14 cellular contexts compared by ENCODE assay signal in the genomic region with DNA sequence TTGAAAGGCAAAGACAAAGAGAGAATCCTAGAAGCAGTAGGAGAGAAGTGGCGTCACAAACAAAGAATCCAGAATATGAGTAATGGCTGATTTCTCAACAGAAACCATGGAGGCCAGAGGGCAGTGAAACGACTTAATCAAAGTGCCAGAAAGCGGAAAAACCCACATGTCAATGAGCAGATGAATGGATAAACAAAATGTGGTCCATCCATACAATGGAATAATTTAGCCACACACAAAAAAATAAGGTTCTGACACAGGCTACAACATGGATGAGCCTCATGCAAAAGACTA. TPM values are rescaled to one million over a fixed set of nuclear protein-coding genes. Genes with fewer than 3 reads are reported as not detected.
DNase-seq lines count a peak whose midpoint lies in the region; ATAC-seq and TF ChIP-seq lines count a peak whose summit lies in the region.
"Had no signal": no experiment of that assay in that cellular context is flagged by ENCODE, and none has a peak within 500 bp of the region (broad histone marks: within the 10 kb centered on the region; RNA-seq: fewer than 3 reads in every experiment).

No MANE protein-coding gene starts in this region.

- H3K4me2 ChIP-seq in PC-9: no peak overlapping the region
- H3K4me2 ChIP-seq: A549 had no signal

- POLR2A ChIA-PET in activated CD4-positive, alpha-beta T cell treated with anti-CD3 and anti-CD28 coated beads, Interleukin-2, amount 10 ng/mL, durations not matched to agents 7 days and 5 days (lab: Charles Lee): no interaction called here
- POLR2A ChIA-PET in PC-9 (lab: Charles Lee; ENCODE audit: unreplicated experiment): no interaction called here

- CTCF ChIA-PET in activated CD4-positive, alpha-beta T cell treated with anti-CD3 and anti-CD28 coated beads, Interleukin-2, amount 10 ng/mL, durations not matched to agents 7 days and 5 days (lab: Charles Lee): interaction anchor here (1.0 kb wide), 1 partner anchor 226 kb away, joined by 3 read pairs; no protein-coding TSS in a partner anchor
- CTCF ChIA-PET in PC-9 (lab: Charles Lee): interaction anchor here (0.5 kb wide), 1 partner anchor 227 kb away, joined by 5 read pairs; no protein-coding TSS in a partner anchor

- H3K4me1 ChIP-seq in PC-9 (replicated peaks; ENCODE audit: insufficient read depth) (peaks cover 7% of the 10 kb centered on the region; the same call in 1 of the 2 replicates), testis (peaks cover 14% of the 10 kb centered on the region), gastrocnemius medialis (no peaks in the 10 kb centered on the region)
- H3K4me1 ChIP-seq: A549 had no signal

- H3K36me3 ChIP-seq in PC-9 (ENCODE audit: low read depth) (no peaks in the 10 kb centered on the region), testis (ENCODE audit: low read depth, missing control alignments) (no peaks in the 10 kb centered on the region), gastrocnemius medialis (no peaks in the 10 kb centered on the region)
- H3K36me3 ChIP-seq: ovary had no signal

- peaks cover 13% of the 10 kb centered on the region for H3F3A ChIP-seq in PC-9 (ENCODE audit: insufficient read depth, low read depth)

- no peaks in the 10 kb centered on the region for H3K27me3 Mint-ChIP-seq in activated CD4-positive, alpha-beta T cell treated with anti-CD3 and anti-CD28 coated beads, Interleukin-2, amount 10 ng/mL, durations not matched to agents 24 days and 14 days
- H3K27me3 Mint-ChIP-seq in activated CD4-positive, alpha-beta T cell treated with anti-CD3 and anti-CD28 coated beads, Interleukin-2, amount 10 ng/mL, durations not matched to agents 7 days and 5 days: no peaks in the 10 kb centered on the region
- H3K27me3 Mint-ChIP-seq in chondrocyte (ENCODE audit: low read depth): no peaks in the 10 kb centered on the region
- H3K27me3 Mint-ChIP-seq: activated CD4-positive, alpha-beta memory T cell treated with anti-CD3 and anti-CD28 coated beads, Interleukin-2, amount 10 ng/mL, durations not matched to agents 7 days and 5 days had no signal

- peaks cover 4% of the 10 kb centered on the region for H3K36me3 Mint-ChIP-seq in activated CD4-positive, alpha-beta T cell treated with anti-CD3 and anti-CD28 coated beads, Interleukin-2, amount 10 ng/mL, durations not matched to agents 24 days and 14 days (ENCODE audit: low read depth)
- peaks cover 2% of the 10 kb centered on the region for H3K36me3 Mint-ChIP-seq in activated CD4-positive, alpha-beta T cell treated with anti-CD3 and anti-CD28 coated beads, Interleukin-2, amount 10 ng/mL, durations not matched to agents 7 days and 5 days (ENCODE audit: low read depth)
- peaks cover 13% of the 10 kb centered on the region for H3K36me3 Mint-ChIP-seq in chondrocyte (ENCODE audit: low read depth)

- TF ChIP-seq CTCF in PC-9 (conservative IDR thresholded peaks at IDR 0.05): no peak
- no peak for TF ChIP-seq CTCF in fibroblast of pulmonary artery (IDR thresholded peaks at IDR 0.05; ENCODE audit: low read length, missing control alignments)
- TF ChIP-seq CTCF in testis (IDR thresholded peaks at IDR 0.05): no peak
- TF ChIP-seq CTCF in gastrocnemius medialis (IDR thresholded peaks at IDR 0.05 in 4 of 5, conservative IDR thresholded peaks at IDR 0.05 in 1 of 5): no peak
- TF ChIP-seq CTCF in chondrocyte (IDR thresholded peaks at IDR 0.05): no peak

- no peak for ATAC-seq in gastrocnemius medialis
- ATAC-seq: A549, Panc1 had no signal

- no peak for TF ChIP-seq POLR2A in testis (IDR thresholded peaks at IDR 0.05)
- no peak for TF ChIP-seq POLR2A in gastrocnemius medialis (IDR thresholded peaks at IDR 0.05)

- H3K4me3 Mint-ChIP-seq in activated CD4-positive, alpha-beta T cell treated with anti-CD3 and anti-CD28 coated beads, Interleukin-2, amount 10 ng/mL, durations not matched to agents 24 days and 14 days: no peak overlapping the region
- no peak overlapping the region for H3K4me3 Mint-ChIP-seq in activated CD4-positive, alpha-beta T cell treated with anti-CD3 and anti-CD28 coated beads, Interleukin-2, amount 10 ng/mL, durations not matched to agents 7 days and 5 days
- H3K4me3 Mint-ChIP-seq in chondrocyte (ENCODE audit: unreplicated experiment): no peak overlapping the region
- H3K4me3 Mint-ChIP-seq: activated CD4-positive, alpha-beta memory T cell treated with anti-CD3 and anti-CD28 coated beads, Interleukin-2, amount 10 ng/mL, durations not matched to agents 7 days and 5 days had no signal

- no TSS peak for BruUV-seq in PC-9 (replicated peaks; lab: Mats Ljungman, UMichigan)

- H3K9me2 ChIP-seq in PC-9 (ENCODE audit: insufficient read depth): no peaks in the 10 kb centered on the region

- H4K20me1 ChIP-seq in PC-9 (ENCODE audit: insufficient read depth): no peaks in the 10 kb centered on the region

- H3K9me3 ChIP-seq in PC-9 (ENCODE audit: insufficient read depth, low read depth) (peaks cover 4% of the 10 kb centered on the region; the same call in 1 of the 2 replicates), testis (no peaks in the 10 kb centered on the region), gastrocnemius medialis (no peaks in the 10 kb centered on the region)
- H3K9me3 ChIP-seq: A549, ovary had no signal

- H3K79me2 ChIP-seq in PC-9 (ENCODE audit: low read depth): no peaks in the 10 kb centered on the region

- in situ Hi-C loops in gastrocnemius medialis (cut with MboI; ENCODE audit: low sequenced_read_pairs in 4 of 4): loop anchor here in 1 of 4 donors (25.0 kb wide), 1 partner anchor 282 kb away; no protein-coding TSS in a partner anchor

- 89 to 90% methylated on average over 3 of the region's 3 CpGs for WGBS in testis, 2 donors

- H3K27ac ChIP-seq in PC-9 (peak overlapping the region; percentile 33; the same call in 1 of the 2 replicates), testis (no peak overlapping the region), gastrocnemius medialis (no peak overlapping the region)
- H3K27ac ChIP-seq: A549, ovary had no signal

- no peaks in the 10 kb centered on the region for H3K9me3 Mint-ChIP-seq in activated CD4-positive, alpha-beta T cell treated with anti-CD3 and anti-CD28 coated beads, Interleukin-2, amount 10 ng/mL, durations not matched to agents 24 days and 14 days
- H3K9me3 Mint-ChIP-seq in activated CD4-positive, alpha-beta T cell treated with anti-CD3 and anti-CD28 coated beads, Interleukin-2, amount 10 ng/mL, durations not matched to agents 7 days and 5 days: no peaks in the 10 kb centered on the region
- peaks cover 7% of the 10 kb centered on the region for H3K9me3 Mint-ChIP-seq in chondrocyte (ENCODE audit: low read depth)
- H3K9me3 Mint-ChIP-seq: activated CD4-positive, alpha-beta memory T cell treated with anti-CD3 and anti-CD28 coated beads, Interleukin-2, amount 10 ng/mL, durations not matched to agents 7 days and 5 days had no signal

- H3K27me3 ChIP-seq in PC-9 (ENCODE audit: insufficient read depth, low read depth) (no peaks in the 10 kb centered on the region), testis (no peaks in the 10 kb centered on the region), gastrocnemius medialis (no peaks in the 10 kb centered on the region)
- H3K27me3 ChIP-seq: ovary had no signal

- no peak overlapping the region for H3K4me3 ChIP-seq in PC-9
- H3K4me3 ChIP-seq in fibroblast of pulmonary artery (replicated peaks; ENCODE audit: low read depth, low read length): no peak overlapping the region
- no peak overlapping the region for H3K4me3 ChIP-seq in testis
- H3K4me3 ChIP-seq in gastrocnemius medialis: no peak overlapping the region
- H3K4me3 ChIP-seq: A549, ovary had no signal

- no peak for DNase-seq in activated CD4-positive, alpha-beta T cell treated with anti-CD3 and anti-CD28 coated beads, Interleukin-2, amount 10 ng/mL, durations not matched to agents 24 days and 14 days
- no peak for DNase-seq in activated CD4-positive, alpha-beta T cell treated with anti-CD3 and anti-CD28 coated beads, Interleukin-2, amount 10 ng/mL, durations not matched to agents 7 days and 5 days
- DNase-seq in PC-9 (peak in 1 of 2 experiments; percentile 74), fibroblast of pulmonary artery (ENCODE audit: low read depth) (peak; percentile 85), testis (peak; percentile 4), gastrocnemius medialis (no peak), NCI-H2227 (lab: John Stamatoyannopoulos, UW; ENCODE audit: unreplicated experiment) (no peak), chondrocyte (ENCODE audit: low spot score) (no peak)
- DNase-seq: activated CD4-positive, alpha-beta memory T cell treated with anti-CD3 and anti-CD28 coated beads, Interleukin-2, amount 10 ng/mL, durations not matched to agents 7 days and 5 days; cerebellar nuclear complex; NCI-H1105; ovary had no signal

- peaks cover 5% of the 10 kb centered on the region for H3K4me1 Mint-ChIP-seq in activated CD4-positive, alpha-beta T cell treated with anti-CD3 and anti-CD28 coated beads, Interleukin-2, amount 10 ng/mL, durations not matched to agents 24 days and 14 days
- no peaks in the 10 kb centered on the region for H3K4me1 Mint-ChIP-seq in activated CD4-positive, alpha-beta T cell treated with anti-CD3 and anti-CD28 coated beads, Interleukin-2, amount 10 ng/mL, durations not matched to agents 7 days and 5 days
- H3K4me1 Mint-ChIP-seq in chondrocyte (ENCODE audit: low read depth): no peaks in the 10 kb centered on the region
- H3K4me1 Mint-ChIP-seq: activated CD4-positive, alpha-beta memory T cell treated with anti-CD3 and anti-CD28 coated beads, Interleukin-2, amount 10 ng/mL, durations not matched to agents 7 days and 5 days had no signal

- intact Hi-C loops in activated CD4-positive, alpha-beta T cell treated with anti-CD3 and anti-CD28 coated beads, Interleukin-2, amount 10 ng/mL, durations not matched to agents 24 days and 14 days (cut with micrococcal nuclease): no loop called here
- intact Hi-C loops in PC-9 (cut with micrococcal nuclease; ENCODE audit: unreplicated experiment) (no loop called here), testis (cut with DNase I; ENCODE audit: low total_unique reads) (no loop called here), gastrocnemius medialis (cut with DNase I; ENCODE audit: low total_unique reads) (no loop called here)

- no peak overlapping the region for H2AFZ ChIP-seq in PC-9

- peak overlapping the region; percentile 12 for H3K27ac Mint-ChIP-seq in activated CD4-positive, alpha-beta T cell treated with anti-CD3 and anti-CD28 coated beads, Interleukin-2, amount 10 ng/mL, durations not matched to agents 24 days and 14 days
- no peak overlapping the region for H3K27ac Mint-ChIP-seq in activated CD4-positive, alpha-beta T cell treated with anti-CD3 and anti-CD28 coated beads, Interleukin-2, amount 10 ng/mL, durations not matched to agents 7 days and 5 days
- no peak overlapping the region for H3K27ac Mint-ChIP-seq in chondrocyte (ENCODE audit: unreplicated experiment)
- H3K27ac Mint-ChIP-seq: activated CD4-positive, alpha-beta memory T cell treated with anti-CD3 and anti-CD28 coated beads, Interleukin-2, amount 10 ng/mL, durations not matched to agents 7 days and 5 days had no signal

RNA-seq across cellular contexts. Expression of gene RANBP3, which starts 52.2 kb away (rescaled TPM):
- total RNA-seq in activated CD4-positive, alpha-beta T cell treated with anti-CD3 and anti-CD28 coated beads, Interleukin-2, amount 10 ng/mL, durations not matched to agents 24 days and 14 days: 105 and 114 TPM in 2 replicates
- 10 to 100 TPM; 97.4 to 98.0 TPM for total RNA-seq in activated CD4-positive, alpha-beta T cell treated with anti-CD3 and anti-CD28 coated beads, Interleukin-2, amount 10 ng/mL, durations not matched to agents 7 days and 5 days
- 43.7 and 44.1 TPM in 2 replicates for total RNA-seq in PC-9 (2021)
- total RNA-seq in testis: 100 to 1,000 TPM; 145 to 148 TPM
- polyA plus RNA-seq in testis (ENCODE audit: insufficient read depth, low read depth, low replicate concordance): 142 TPM
- total RNA-seq in gastrocnemius medialis: 10 to 100 TPM; 37.4 to 74.3 (median 61.3) TPM
- 53.5 to 65.5 TPM (median 57.7 TPM) in 3 replicates for total RNA-seq in chondrocyte

Comparison
In these comparisons a context has a peak if more than half of its experiments do, and no peak if none do; other contexts are left out.
1. DNase-seq: peak in fibroblast of pulmonary artery (single experiment) and testis (single experiment); none in activated CD4-positive, alpha-beta T cell treated with anti-CD3 and anti-CD28 coated beads, Interleukin-2, amount 10 ng/mL, durations not matched to agents 24 days and 14 days (single experiment), activated CD4-positive, alpha-beta T cell treated with anti-CD3 and anti-CD28 coated beads, Interleukin-2, amount 10 ng/mL, durations not matched to agents 7 days and 5 days (single experiment), gastrocnemius medialis (0 of 2), NCI-H2227 (single experiment) and chondrocyte (single experiment).